Comparison of ENCODE assay signal across 8 cellular contexts in the genomic region with DNA sequence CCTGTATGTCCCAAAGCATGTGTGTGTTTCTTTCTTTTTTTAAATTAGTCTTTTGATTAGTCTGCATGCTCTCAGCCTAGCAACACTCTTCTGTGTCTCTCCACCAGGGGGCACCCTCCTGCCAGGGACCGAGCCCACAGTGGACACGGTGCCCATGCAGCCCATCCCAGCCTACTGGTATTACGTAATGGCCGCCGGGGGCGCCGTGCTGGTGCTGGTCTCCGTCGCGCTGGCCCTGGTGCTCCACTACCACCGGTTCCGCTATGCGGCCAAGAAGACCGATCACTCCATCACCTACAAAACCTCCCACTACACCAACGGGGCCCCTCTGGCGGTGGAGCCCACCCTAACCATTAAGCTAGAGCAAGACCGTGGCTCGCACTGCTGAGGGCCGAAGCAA.
DNase-seq lines count a peak whose midpoint lies in the region; ATAC-seq and TF ChIP-seq lines count a peak whose summit lies in the region.

No MANE protein-coding gene starts in this region.

- in situ Hi-C loops in mammary epithelial cell (cut with MboI; ENCODE audit: low sequenced_read_pairs in 2 of 2) = no loop called here

- BruUV-seq in mammary epithelial cell (replicated peaks; lab: Mats Ljungman, UMichigan) = no TSS peak

- H3K4me1 ChIP-seq in DND-41 (ENCODE audit: insufficient read depth, low read length) (peaks cover 9% of the 10 kb centered on the region), mammary epithelial cell (ENCODE audit: insufficient read depth, low read length) (peaks cover 48% of the 10 kb centered on the region), lower lobe of right lung (peaks cover 20% of the 10 kb centered on the region)

- H3K9me3 Mint-ChIP-seq in immature natural killer cell = no peaks in the 10 kb centered on the region

- CTCF ChIA-PET in mammary epithelial cell (lab: Charles Lee; ENCODE audit: low non-redundant PET) = no interaction called here

- dilution Hi-C loops in mammary epithelial cell (cut with HindIII; ENCODE audit: low sequenced_read_pairs) = loop anchor here (5.0 kb wide), 1 partner anchor 74 kb away; no protein-coding TSS in a partner anchor

- H3K4me1 Mint-ChIP-seq in immature natural killer cell = no peaks in the 10 kb centered on the region

- H4K20me1 ChIP-seq in DND-41 (ENCODE audit: insufficient read depth, low read length) = no peaks in the 10 kb centered on the region
- H4K20me1 ChIP-seq in mammary epithelial cell (ENCODE audit: insufficient read depth, low read length) = no peaks in the 10 kb centered on the region

- no peaks in the 10 kb centered on the region for H3K36me3 ChIP-seq in DND-41 (ENCODE audit: insufficient read depth, low read length)
- no peaks in the 10 kb centered on the region for H3K36me3 ChIP-seq in mammary epithelial cell (ENCODE audit: insufficient read depth, low read length)
- peaks cover 6% of the 10 kb centered on the region for H3K36me3 ChIP-seq in lower lobe of right lung

- H3K79me2 ChIP-seq in DND-41 (ENCODE audit: insufficient read depth, low read length) (no peaks in the 10 kb centered on the region), mammary epithelial cell (ENCODE audit: insufficient read depth, low read length) (no peaks in the 10 kb centered on the region)

- H3K4me2 ChIP-seq in DND-41 (ENCODE audit: insufficient read depth, low read length) (no peak overlapping the region), mammary epithelial cell (ENCODE audit: insufficient read depth, low read depth, low read length) (peak overlapping the region; percentile 22)

- H3K4me3 Mint-ChIP-seq in immature natural killer cell = no peak overlapping the region

- no peak overlapping the region for H3K27ac ChIP-seq in DND-41 (ENCODE audit: low read length)
- H3K27ac ChIP-seq in mammary epithelial cell (ENCODE audit: insufficient read depth, low read depth, low read length) = peak overlapping the region; percentile 87
- no peak overlapping the region for H3K27ac ChIP-seq in lower lobe of right lung

- H2AFZ ChIP-seq in DND-41 (ENCODE audit: low read depth, low read length) (no peak overlapping the region), mammary epithelial cell (ENCODE audit: low read depth, low read length) (no peak overlapping the region)

- H3K27ac Mint-ChIP-seq in immature natural killer cell = peak overlapping the region in 1 of 6 donors; percentile 4

- H3K36me3 Mint-ChIP-seq in immature natural killer cell = no peaks in the 10 kb centered on the region

- H3K9me3 ChIP-seq in DND-41 (ENCODE audit: insufficient read depth, low read length, severe bottlenecking) = no peaks in the 10 kb centered on the region
- no peaks in the 10 kb centered on the region for H3K9me3 ChIP-seq in mammary epithelial cell (replicated peaks; ENCODE audit: insufficient read depth, low read length)
- no peaks in the 10 kb centered on the region for H3K9me3 ChIP-seq in lower lobe of right lung

- H3K27me3 ChIP-seq in DND-41 (ENCODE audit: insufficient read depth, low read length, poor library complexity) (peaks cover 11% of the 10 kb centered on the region), mammary epithelial cell (ENCODE audit: insufficient read depth, low read length) (no peaks in the 10 kb centered on the region), lower lobe of right lung (ENCODE audit: low read depth) (no peaks in the 10 kb centered on the region)

- intact Hi-C loops in mammary epithelial cell (cut with micrococcal nuclease) (no loop called here), lower lobe of right lung (cut with DNase I) (loop anchor here (10.0 kb wide), 1 partner anchor 109 kb away; no protein-coding TSS in a partner anchor)

- peak; percentile 35 for DNase-seq in DND-41
- DNase-seq in NCI-H82 (lab: John Stamatoyannopoulos, UW) = peak; percentile 71
- DNase-seq in mammary epithelial cell = no peak
- peak; percentile 61 for DNase-seq in lower lobe of right lung
- DNase-seq in immature natural killer cell = no peak

- TF ChIP-seq CTCF in DND-41 (IDR thresholded peaks at IDR 0.05; ENCODE audit: borderline replicate concordance, extremely low read depth, low read length, poor library complexity, severe bottlenecking) (peak; percentile 60), mammary epithelial cell (conservative IDR thresholded peaks at IDR 0.05 in 1 of 2, IDR thresholded peaks at IDR 0.05 in 1 of 2; ENCODE audit: extremely low read depth in 1 of 2, insufficient read depth in 1 of 2, low read depth in 1 of 2, low read length in 2 of 2) (peak; percentile 34 to 54), lower lobe of right lung (IDR thresholded peaks at IDR 0.05) (peak; percentile 63)

- H3K9ac ChIP-seq in DND-41 (ENCODE audit: low read depth, low read length) (no peak overlapping the region), mammary epithelial cell (ENCODE audit: insufficient read depth, low read length) (no peak overlapping the region)

- ATAC-seq in DND-41 (ENCODE audit: insufficient read depth, low read depth) = peak; percentile 69; the same call in 1 of the 3 replicates
- ATAC-seq in GM21381 (IDR thresholded peaks at IDR 0.05; ENCODE audit: unreplicated experiment) = peak; percentile 49
- peak; percentile 58 to 68 for ATAC-seq in lower lobe of right lung
- ATAC-seq in GM21737 (IDR thresholded peaks at IDR 0.05; ENCODE audit: unreplicated experiment) = no peak
- ATAC-seq in GM18870 (IDR thresholded peaks at IDR 0.05; ENCODE audit: unreplicated experiment) = no peak

- no peak overlapping the region for H3K4me3 ChIP-seq in DND-41 (ENCODE audit: low read depth in 1 of 2, low read length in 2 of 2)
- no peak overlapping the region for H3K4me3 ChIP-seq in mammary epithelial cell (replicated peaks in 1 of 3; ENCODE audit: insufficient read depth in 1 of 3, low read depth in 2 of 3, low read length in 3 of 3)
- H3K4me3 ChIP-seq in lower lobe of right lung = no peak overlapping the region

- whole genome bisulfite sequencing in mammary epithelial cell (ENCODE audit: low coverage, missing lambda C conversion rate) = 65% methylated on average over 17 of the region's 19 CpGs

- H3K27me3 Mint-ChIP-seq in immature natural killer cell (ENCODE audit: low read depth in 3 of 3) = peaks cover 0 to 10% (median 3%) of the 10 kb centered on the region in 3 donors

Comparison
In these comparisons a context has a peak if more than half of its experiments do, and no peak if none do; other contexts are left out.
1. ATAC-seq: peak in DND-41 (single experiment), GM21381 (single experiment) and lower lobe of right lung (2 of 2); none in GM21737 (single experiment) and GM18870 (single experiment).
2. DNase-seq: peak in DND-41 (single experiment), NCI-H82 (single experiment) and lower lobe of right lung (single experiment); none in mammary epithelial cell (single experiment) and immature natural killer cell (0 of 3).
3. Peak in every context shown above with its lines, with median percentiles within 50 percentile points of each other: CTCF ChIP-seq.